In genomic region chr7:29485376-29486190, GRCh38 we compare ENCODE assay signal across 15 cellular contexts.
A peak's percentile ranks its signal among the peaks of the same experiment; 100 is the strongest.
DNase-seq lines count a peak whose midpoint lies in the region; ATAC-seq and TF ChIP-seq lines count a peak whose summit lies in the region.
"Had no signal": no experiment of that assay in that cellular context is flagged by ENCODE, and none has a peak within 500 bp of the region (broad histone marks: within the 10 kb centered on the region; RNA-seq: fewer than 3 reads in every experiment).

No MANE protein-coding gene starts in this region.

- no peak overlapping the region for H2AK5ac ChIP-seq in neuronal stem cell (ENCODE audit: low read depth, low read length)

- H3K23ac ChIP-seq in neuronal stem cell (ENCODE audit: low read depth, low read length, poor library complexity), result peak overlapping the region; percentile 60

- H3K9ac ChIP-seq in neuronal stem cell (ENCODE audit: low read depth, low read length, poor library complexity), result no peak overlapping the region

- no peak overlapping the region for H2BK12ac ChIP-seq in neuronal stem cell (ENCODE audit: low read length)

- peak overlapping the region; percentile 69 for H2BK5ac ChIP-seq in neuronal stem cell (ENCODE audit: low read length)

- peak overlapping the region in 1 of 2 donors; percentile 71 for H3K27ac Mint-ChIP-seq in effector memory CD8-positive, alpha-beta T cell
- H3K27ac Mint-ChIP-seq: activated CD4-positive, alpha-beta memory T cell treated with anti-CD3 and anti-CD28 coated beads for 36 hours; activated naive CD8-positive, alpha-beta T cell treated with anti-CD3 and anti-CD28 coated beads, Interleukin-2, amount 10 ng/mL, durations not matched to agents 7 days and 5 days; B cell; H9; IgD-negative memory B cell had no signal

- no peak overlapping the region for H2BK120ac ChIP-seq in neuronal stem cell (ENCODE audit: low read depth, low read length)

- no peak for TF ChIP-seq CTCF in coronary artery (IDR thresholded peaks at IDR 0.05)
- no peak for TF ChIP-seq CTCF in tibial nerve (IDR thresholded peaks at IDR 0.05)

- peak overlapping the region; percentile 46 to 61 for H3K27ac ChIP-seq in coronary artery
- H3K27ac ChIP-seq in neuronal stem cell (replicated peaks; ENCODE audit: low read length), result no peak overlapping the region
- no peak overlapping the region for H3K27ac ChIP-seq in tibial nerve

- no peak overlapping the region for H4K8ac ChIP-seq in neuronal stem cell (ENCODE audit: low read depth, low read length)

- no CpG with 5 or more reads among the region's 11 CpGs for WGBS in neuronal stem cell (ENCODE audit: extremely low coverage in 2 of 2, insufficient read length in 2 of 2, insufficient replicate concordance in 1 of 2), 2 donors
- WGBS in tibial nerve, 2 donors, result 51 to 55% methylated on average over 11 of the region's 11 CpGs

- no peaks in the 10 kb centered on the region for H3K27me3 Mint-ChIP-seq in effector memory CD8-positive, alpha-beta T cell
- H3K27me3 Mint-ChIP-seq: activated CD4-positive, alpha-beta memory T cell treated with anti-CD3 and anti-CD28 coated beads for 36 hours had no signal

- no peak for TF ChIP-seq POLR2A in tibial nerve (IDR thresholded peaks at IDR 0.05)

- H3K9me3 ChIP-seq in neuronal stem cell (replicated peaks in 1 of 2; ENCODE audit: control insufficient read depth in 2 of 2, insufficient read depth in 1 of 2, low read depth in 1 of 2, low read length in 2 of 2) (no peaks in the 10 kb centered on the region), tibial nerve (no peaks in the 10 kb centered on the region)

- H3K4me1 ChIP-seq in neuronal stem cell (ENCODE audit: control insufficient read depth in 2 of 2, insufficient read depth in 1 of 2, low read depth in 1 of 2, low read length in 2 of 2), result peaks cover 17 to 19% of the 10 kb centered on the region in 2 donors
- peaks cover 0 to 32% (median 3%) of the 10 kb centered on the region in 4 donors for H3K4me1 ChIP-seq in tibial nerve

- H3K36me3 ChIP-seq in neuronal stem cell (replicated peaks in 1 of 2; ENCODE audit: control insufficient read depth in 2 of 2, insufficient read depth in 2 of 2, low read length in 2 of 2), result no peaks in the 10 kb centered on the region
- no peaks in the 10 kb centered on the region for H3K36me3 ChIP-seq in tibial nerve

- H3K18ac ChIP-seq in neuronal stem cell (ENCODE audit: low read length), result peak overlapping the region; percentile 82

- H2BK15ac ChIP-seq in neuronal stem cell (ENCODE audit: low read length), result no peak overlapping the region

- no peak overlapping the region for H3K4me3 Mint-ChIP-seq in effector memory CD8-positive, alpha-beta T cell
- H3K4me3 Mint-ChIP-seq: activated CD4-positive, alpha-beta memory T cell treated with anti-CD3 and anti-CD28 coated beads for 36 hours; activated naive CD8-positive, alpha-beta T cell treated with anti-CD3 and anti-CD28 coated beads, Interleukin-2, amount 10 ng/mL, durations not matched to agents 7 days and 5 days; B cell; H9; IgD-negative memory B cell had no signal

- no peak for TF ChIP-seq EP300 in tibial nerve (IDR thresholded peaks at IDR 0.05)

- no peak overlapping the region for H4K91ac ChIP-seq in neuronal stem cell (ENCODE audit: low read depth, low read length, poor library complexity)

- ATAC-seq in HG02870 (IDR thresholded peaks at IDR 0.05; ENCODE audit: unreplicated experiment), result no peak
- ATAC-seq in effector memory CD8-positive, alpha-beta T cell (replicated peaks), result no peak

- H3K14ac ChIP-seq in neuronal stem cell (ENCODE audit: low read length), result no peak overlapping the region

- no peak overlapping the region for H3K4me2 ChIP-seq in neuronal stem cell (ENCODE audit: insufficient read depth, low read length, poor library complexity, severe bottlenecking)

- peaks cover 12 to 14% of the 10 kb centered on the region in 2 donors for H3K4me1 Mint-ChIP-seq in effector memory CD8-positive, alpha-beta T cell (ENCODE audit: low read depth in 2 of 2)
- H3K4me1 Mint-ChIP-seq: B cell, IgD-negative memory B cell had no signal

- no peaks in the 10 kb centered on the region for H3K9me3 Mint-ChIP-seq in effector memory CD8-positive, alpha-beta T cell
- H3K9me3 Mint-ChIP-seq: activated CD4-positive, alpha-beta memory T cell treated with anti-CD3 and anti-CD28 coated beads for 36 hours; activated naive CD8-positive, alpha-beta T cell treated with anti-CD3 and anti-CD28 coated beads, Interleukin-2, amount 10 ng/mL, durations not matched to agents 7 days and 5 days; H9; IgD-negative memory B cell had no signal

- no peaks in the 10 kb centered on the region for H3K79me1 ChIP-seq in neuronal stem cell (ENCODE audit: low read depth, low read length)

- H3K4me3 ChIP-seq in coronary artery (peak overlapping the region; percentile 6), neuronal stem cell (ENCODE audit: low read length in 2 of 2) (no peak overlapping the region), tibial nerve (no peak overlapping the region)

- no peaks in the 10 kb centered on the region for H3K36me3 Mint-ChIP-seq in effector memory CD8-positive, alpha-beta T cell (ENCODE audit: insufficient read depth)
- H3K36me3 Mint-ChIP-seq: activated CD4-positive, alpha-beta memory T cell treated with anti-CD3 and anti-CD28 coated beads for 36 hours; activated naive CD8-positive, alpha-beta T cell treated with anti-CD3 and anti-CD28 coated beads, Interleukin-2, amount 10 ng/mL, durations not matched to agents 7 days and 5 days; IgD-negative memory B cell had no signal

- DNase-seq in D341Med (ENCODE audit: low spot score), result peak; percentile 69
- DNase-seq in NCI-H2171 (lab: John Stamatoyannopoulos, UW), result peak; percentile 33
- no peak for DNase-seq in coronary artery (ENCODE audit: low spot score)
- no peak for DNase-seq in neuronal stem cell (ENCODE audit: low spot score)
- no peak for DNase-seq in UCSD-AML1 (lab: John Stamatoyannopoulos, UW; ENCODE audit: unreplicated experiment)
- DNase-seq in effector memory CD8-positive, alpha-beta T cell, result no peak
- DNase-seq in tibial nerve (ENCODE audit: low spot score in 2 of 2), result no peak
- DNase-seq: activated CD4-positive, alpha-beta memory T cell treated with anti-CD3 and anti-CD28 coated beads for 36 hours; activated naive CD8-positive, alpha-beta T cell treated with anti-CD3 and anti-CD28 coated beads, Interleukin-2, amount 10 ng/mL, durations not matched to agents 7 days and 5 days; H9; NCI-H524 treated with DMSO at 0.1 percent for 48 hours; stimulated activated CD4-positive, alpha-beta T cell treated with anti-CD3 and anti-CD28 coated beads, Interleukin-15, amount 100 ng/mL, for 24 hours had no signal

- peak overlapping the region; percentile 56 for H2AFZ ChIP-seq in neuronal stem cell (ENCODE audit: low read length)

- H3K27me3 ChIP-seq in neuronal stem cell (ENCODE audit: control insufficient read depth in 3 of 3, insufficient read depth in 3 of 3, low read depth in 1 of 3, low read length in 3 of 3) (peaks cover 0 to 4% (median 0%) of the 10 kb centered on the region in 3 experiments), tibial nerve (no peaks in the 10 kb centered on the region)

- no peak overlapping the region for H3K4ac ChIP-seq in neuronal stem cell (ENCODE audit: low read length)

Comparison
In these comparisons a context has a peak if more than half of its experiments do, and no peak if none do; other contexts are left out.
1. DNase-seq: peak in D341Med (single experiment) and NCI-H2171 (single experiment); none in coronary artery (single experiment), neuronal stem cell (single experiment), UCSD-AML1 (single experiment), effector memory CD8-positive, alpha-beta T cell (0 of 3) and tibial nerve (0 of 2).
2. H3K27ac ChIP-seq: peak in coronary artery (2 of 2); none in neuronal stem cell (single experiment) and tibial nerve (0 of 4).